Comparison of ENCODE assay signal across 15 cellular contexts in the genomic region with DNA sequence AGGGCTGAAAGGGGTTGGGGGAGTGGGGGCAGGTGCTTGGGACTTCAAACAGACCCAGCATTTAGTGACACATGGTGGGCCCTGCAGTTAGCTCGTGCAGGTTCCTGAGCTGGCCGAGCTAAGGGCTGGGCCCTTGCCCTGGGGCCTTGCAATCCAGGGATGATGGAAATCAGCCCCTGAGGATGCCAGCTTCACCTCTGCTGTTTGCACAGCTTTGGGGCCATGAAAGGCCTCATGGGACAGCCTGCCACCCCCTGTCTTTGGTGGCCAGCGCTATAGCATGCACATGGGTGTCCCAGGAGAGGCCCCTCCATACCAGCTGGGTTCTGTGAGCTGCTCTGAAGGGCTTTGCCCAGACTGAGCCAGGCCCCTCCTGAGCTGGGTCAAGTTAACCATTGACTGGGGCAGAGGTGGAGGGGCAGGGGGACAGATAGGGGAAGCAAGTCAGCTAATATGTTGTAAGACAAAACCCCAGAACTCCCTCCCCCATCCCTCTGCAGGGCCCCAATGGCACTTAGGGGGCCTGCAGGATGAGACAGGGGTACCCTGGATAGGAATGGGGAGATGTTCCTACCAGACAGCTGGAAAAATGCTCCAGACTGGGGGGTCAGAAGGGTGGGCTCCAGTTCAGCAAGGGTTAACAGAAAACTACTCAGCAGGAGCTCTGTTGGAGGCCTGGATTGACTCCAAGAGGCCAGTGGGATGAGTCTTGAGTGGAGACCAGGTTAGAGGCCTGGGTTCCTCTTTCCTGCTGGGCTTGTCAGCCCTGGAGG. TPM values are rescaled to one million over a fixed set of nuclear protein-coding genes. Genes with fewer than 3 reads are reported as not detected.
DNase-seq lines count a peak whose midpoint lies in the region; ATAC-seq lines count a peak whose summit lies in the region.
"Had no signal": no experiment of that assay in that cellular context is flagged by ENCODE, and none has a peak within 500 bp of the region (broad histone marks: within the 10 kb centered on the region; RNA-seq: fewer than 3 reads in every experiment).

No MANE protein-coding gene starts in this region.

- no peaks in the 10 kb centered on the region for H3K27me3 ChIP-seq in GM23248 (replicated peaks; ENCODE audit: insufficient read depth)
- H3K27me3 ChIP-seq in neuronal stem cell (ENCODE audit: control insufficient read depth in 3 of 3, insufficient read depth in 3 of 3, low read depth in 1 of 3, low read length in 3 of 3), result peaks cover 0 to 46% (median 3%) of the 10 kb centered on the region in 3 experiments

- H3K4me2 ChIP-seq in GM23248 (ENCODE audit: unreplicated experiment) (no peak overlapping the region), neuronal stem cell (ENCODE audit: insufficient read depth, low read length, poor library complexity, severe bottlenecking) (no peak overlapping the region)

- H3F3A ChIP-seq in GM23248 (ENCODE audit: insufficient read depth), result no peaks in the 10 kb centered on the region

- no peaks in the 10 kb centered on the region for H3K36me3 ChIP-seq in GM23248 (ENCODE audit: low read depth)
- no peaks in the 10 kb centered on the region for H3K36me3 ChIP-seq in neuronal stem cell (replicated peaks in 1 of 2; ENCODE audit: control insufficient read depth in 2 of 2, insufficient read depth in 2 of 2, low read length in 2 of 2)

- no peaks in the 10 kb centered on the region for H4K20me1 ChIP-seq in GM23248 (ENCODE audit: insufficient read depth)

- WGBS in GM23248 (ENCODE audit: low coverage in 1 of 2, low lambda C conversion rate in 2 of 2, missing lambda C conversion rate in 2 of 2), 2 experiments, result 57 to 72% methylated on average over 3 of the region's 3 CpGs
- WGBS in neuronal stem cell (ENCODE audit: extremely low coverage in 2 of 2, insufficient read length in 2 of 2, insufficient replicate concordance in 1 of 2), 2 donors, result no CpG with 5 or more reads among the region's 3 CpGs

- peak; percentile 3 for ATAC-seq in esophagus mucosa
- ATAC-seq in GM21528 (IDR thresholded peaks at IDR 0.05; ENCODE audit: low FRiP score, unreplicated experiment), result no peak
- ATAC-seq in HG02759 (IDR thresholded peaks at IDR 0.05; ENCODE audit: unreplicated experiment), result no peak
- ATAC-seq in GM21576 (IDR thresholded peaks at IDR 0.05; ENCODE audit: unreplicated experiment), result no peak
- ATAC-seq: GM12878 had no signal

- H2BK15ac ChIP-seq in neuronal stem cell (ENCODE audit: low read length), result no peak overlapping the region

- H2BK120ac ChIP-seq in neuronal stem cell (ENCODE audit: low read depth, low read length), result no peak overlapping the region

- H3K18ac ChIP-seq in neuronal stem cell (ENCODE audit: low read length), result no peak overlapping the region

- no peaks in the 10 kb centered on the region for H3K79me2 ChIP-seq in GM23248 (ENCODE audit: insufficient read depth)

- no peaks in the 10 kb centered on the region for H3K4me1 ChIP-seq in GM23248 (ENCODE audit: insufficient read depth)
- H3K4me1 ChIP-seq in neuronal stem cell (ENCODE audit: control insufficient read depth in 2 of 2, insufficient read depth in 1 of 2, low read depth in 1 of 2, low read length in 2 of 2), result peaks cover 8 to 10% of the 10 kb centered on the region in 2 donors

- no peaks in the 10 kb centered on the region for H3K9me2 ChIP-seq in GM23248 (ENCODE audit: insufficient read depth)

- H3K23ac ChIP-seq in neuronal stem cell (ENCODE audit: low read depth, low read length, poor library complexity), result no peak overlapping the region

- no peak overlapping the region for H2AK5ac ChIP-seq in neuronal stem cell (ENCODE audit: low read depth, low read length)

- no peak overlapping the region for H2BK5ac ChIP-seq in neuronal stem cell (ENCODE audit: low read length)

- no peaks in the 10 kb centered on the region for H3K79me1 ChIP-seq in neuronal stem cell (ENCODE audit: low read depth, low read length)

- peak overlapping the region; percentile 11 for H3K14ac ChIP-seq in neuronal stem cell (ENCODE audit: low read length)

- H3K9me3 ChIP-seq in GM23248 (ENCODE audit: low read depth), result no peaks in the 10 kb centered on the region
- H3K9me3 ChIP-seq in neuronal stem cell (replicated peaks in 1 of 2; ENCODE audit: control insufficient read depth in 2 of 2, insufficient read depth in 1 of 2, low read depth in 1 of 2, low read length in 2 of 2), result no peaks in the 10 kb centered on the region

- H3K9ac ChIP-seq in GM23248, result no peak overlapping the region
- H3K9ac ChIP-seq in neuronal stem cell (ENCODE audit: low read depth, low read length, poor library complexity), result no peak overlapping the region

- no peak overlapping the region for H4K8ac ChIP-seq in neuronal stem cell (ENCODE audit: low read depth, low read length)

- H2AFZ ChIP-seq in GM23248 (no peak overlapping the region), neuronal stem cell (ENCODE audit: low read length) (no peak overlapping the region)

- in situ Hi-C loops in GM23248 (cut with MboI), result no loop called here

- H2BK12ac ChIP-seq in neuronal stem cell (ENCODE audit: low read length), result no peak overlapping the region

- peak; percentile 12 for DNase-seq in GM23248
- peak; percentile 30 for DNase-seq in NCI-H1092 treated with DMSO at 0.1 percent for 48 hours (lab: John Stamatoyannopoulos, UW)
- no peak for DNase-seq in neuronal stem cell (ENCODE audit: low spot score)
- no peak for DNase-seq in COLO829 (ENCODE audit: low spot score)
- DNase-seq: activated CD4-positive, alpha-beta T cell treated with anti-CD3 and anti-CD28 coated beads, Interleukin-2, amount 50 U/mL, for 4 hours; activated naive CD4-positive, alpha-beta T cell treated with Interleukin-2 at 50 U/mL for 16 hours; stimulated activated CD4-positive, alpha-beta T cell treated with anti-CD3 and anti-CD28 coated beads, Interleukin-4, amount 100 ng/mL, for 1 hour; stimulated activated naive CD4-positive, alpha-beta T cell treated with Interleukin-2 at 50 U/mL for 16 hours had no signal

- H3K27ac ChIP-seq in GM23248 (no peak overlapping the region), neuronal stem cell (replicated peaks; ENCODE audit: low read length) (no peak overlapping the region)

- H3K4me3 ChIP-seq in GM23248, result no peak overlapping the region
- no peak overlapping the region for H3K4me3 ChIP-seq in neuronal stem cell (ENCODE audit: low read length in 2 of 2)
- H3K4me3 ChIP-seq: GM12878 had no signal

- no peak overlapping the region for H4K91ac ChIP-seq in neuronal stem cell (ENCODE audit: low read depth, low read length, poor library complexity)

- no peak overlapping the region for H3K4ac ChIP-seq in neuronal stem cell (ENCODE audit: low read length)

RNA-seq across cellular contexts. Expression of gene PRR15L, which starts 0.7 kb away (rescaled TPM):
- not detected in 2 replicates for total RNA-seq in GM23248 (2014; rRNA removed; shearing (Covaris generic))
- 0.16 TPM in 1 of 2 replicates, not detected in the other for polyA plus RNA-seq in GM23248 (2016; fragmentation: Nextera tagmentation; extraction: Ambion mirVana)
- total RNA-seq in esophagus mucosa, result 11.0 TPM
- polyA plus RNA-seq in neuronal stem cell (2013, experiment 1 of 2), result 0.04 TPM
- not detected for polyA plus RNA-seq in neuronal stem cell (2013, experiment 2 of 2)
- total RNA-seq: GM12878; posterior vena cava; T-helper 1 cell treated with Interleukin-12 subunit alpha and Interleukin-12 subunit beta and Interleukin-4 antibody, amounts not matched to agents 30 ng/mL and 1 ng/mL, for 36 hours had no signal

RNA-seq across cellular contexts. Expression of gene CDK5RAP3, which starts 13.9 kb away (rescaled TPM):
- 61.7 and 80.8 TPM in 2 replicates for total RNA-seq in GM23248 (2014; rRNA removed; shearing (Covaris generic))
- polyA plus RNA-seq in GM23248 (2016; fragmentation: Nextera tagmentation; extraction: Ambion mirVana), result 81.6 and 92.2 TPM in 2 replicates
- 73.4 TPM for total RNA-seq in esophagus mucosa
- 193 TPM for polyA plus RNA-seq in neuronal stem cell (2013, experiment 1 of 2)
- 185 TPM for polyA plus RNA-seq in neuronal stem cell (2013, experiment 2 of 2)

RNA-seq across cellular contexts. Expression of gene PNPO, which starts 15.6 kb away (rescaled TPM):
- 44.7 and 53.7 TPM in 2 replicates for total RNA-seq in GM23248 (2014; rRNA removed; shearing (Covaris generic))
- 20.0 and 22.7 TPM in 2 replicates for polyA plus RNA-seq in GM23248 (2016; fragmentation: Nextera tagmentation; extraction: Ambion mirVana)
- 33.3 TPM for total RNA-seq in esophagus mucosa
- polyA plus RNA-seq in neuronal stem cell (2013, experiment 1 of 2), result 3.1 TPM
- 2.7 TPM for polyA plus RNA-seq in neuronal stem cell (2013, experiment 2 of 2)

Comparison
In these comparisons a context has a peak if more than half of its experiments do, and no peak if none do; other contexts are left out.
1. DNase-seq: peak in GM23248 (single experiment) and NCI-H1092 treated with DMSO at 0.1 percent for 48 hours (single experiment); none in neuronal stem cell (single experiment) and COLO829 (single experiment).
2. RNA of gene PRR15L, which starts 0.7 kb away (total RNA-seq): 11.0 TPM in esophagus mucosa (single experiment); not detected in GM23248; every median in the first group is over 10 times any median in the second.